23 cellular contexts compared by ENCODE assay signal in genomic region chr6:131303338-131303954, GRCh38.
"Had no signal": no experiment of that assay in that cellular context is flagged by ENCODE, and none has a peak within 500 bp of the region (broad histone marks: within the 10 kb centered on the region; RNA-seq: fewer than 3 reads in every experiment).

No MANE protein-coding gene starts in this region.

- H3K27me3 Mint-ChIP-seq: activated CD4-positive, alpha-beta memory T cell treated with anti-CD3 and anti-CD28 coated beads, Interleukin-2, amount 10 ng/mL, durations not matched to agents 7 days and 5 days; activated CD4-positive, alpha-beta T cell treated with anti-CD3 and anti-CD28 coated beads, Interleukin-2, amount 10 ng/mL, durations not matched to agents 24 days and 14 days; activated naive CD8-positive, alpha-beta T cell; natural killer cell treated with Interleukin-12 subunit alpha and Interleukin-12 subunit beta and Interleukin-15 and Interleukin-18, amount 100 ng/mL, for 72 hours; stimulated activated naive B cell treated with anti-CD40 and anti-IgM and Interleukin-4, amounts not matched to agents 10 μg/mL and 1 μg/mL and 100 μg/mL, for 72 hours had no signal

- H3K4me1 Mint-ChIP-seq: activated CD4-positive, alpha-beta memory T cell treated with anti-CD3 and anti-CD28 coated beads, Interleukin-2, amount 10 ng/mL, durations not matched to agents 7 days and 5 days; activated CD4-positive, alpha-beta T cell treated with anti-CD3 and anti-CD28 coated beads, Interleukin-2, amount 10 ng/mL, durations not matched to agents 24 days and 14 days had no signal

- H3K27ac Mint-ChIP-seq: activated CD4-positive, alpha-beta memory T cell treated with anti-CD3 and anti-CD28 coated beads, Interleukin-2, amount 10 ng/mL, durations not matched to agents 7 days and 5 days; activated CD4-positive, alpha-beta T cell treated with anti-CD3 and anti-CD28 coated beads, Interleukin-2, amount 10 ng/mL, durations not matched to agents 24 days and 14 days; activated naive CD8-positive, alpha-beta T cell; immature natural killer cell; natural killer cell treated with Interleukin-12 subunit alpha and Interleukin-12 subunit beta and Interleukin-15 and Interleukin-18, amount 100 ng/mL, for 72 hours; stimulated activated naive B cell treated with anti-CD40 and anti-IgM and Interleukin-4, amounts not matched to agents 10 μg/mL and 1 μg/mL and 100 μg/mL, for 72 hours had no signal

- H3K4me3 Mint-ChIP-seq: activated CD4-positive, alpha-beta memory T cell treated with anti-CD3 and anti-CD28 coated beads, Interleukin-2, amount 10 ng/mL, durations not matched to agents 7 days and 5 days; activated CD4-positive, alpha-beta T cell treated with anti-CD3 and anti-CD28 coated beads, Interleukin-2, amount 10 ng/mL, durations not matched to agents 24 days and 14 days; activated naive CD8-positive, alpha-beta T cell; immature natural killer cell; natural killer cell treated with Interleukin-12 subunit alpha and Interleukin-12 subunit beta and Interleukin-15 and Interleukin-18, amount 100 ng/mL, for 72 hours; stimulated activated naive B cell treated with anti-CD40 and anti-IgM and Interleukin-4, amounts not matched to agents 10 μg/mL and 1 μg/mL and 100 μg/mL, for 72 hours had no signal

- H3K36me3 ChIP-seq: adrenal gland, esophagus muscularis mucosa, gastrocnemius medialis, heart right ventricle, lower lobe of right lung, neutrophil, ovary, prostate gland, transverse colon had no signal

- H3K4me3 ChIP-seq: adrenal gland, esophagus muscularis mucosa, gastrocnemius medialis, heart right ventricle, lower lobe of right lung, ovary, prostate gland, transverse colon had no signal

- H3K27ac ChIP-seq: adrenal gland, esophagus muscularis mucosa, gastrocnemius medialis, heart right ventricle, lower lobe of right lung, neutrophil, ovary, prostate gland, transverse colon had no signal

- H3K27me3 ChIP-seq: adrenal gland, esophagus muscularis mucosa, gastrocnemius medialis, heart right ventricle, neutrophil, ovary, transverse colon had no signal

- H3K9me3 Mint-ChIP-seq: natural killer cell treated with Interleukin-12 subunit alpha and Interleukin-12 subunit beta and Interleukin-15 and Interleukin-18, amount 100 ng/mL, for 72 hours had no signal

- H3K4me1 ChIP-seq: adrenal gland, esophagus muscularis mucosa, gastrocnemius medialis, heart right ventricle, lower lobe of right lung, prostate gland, transverse colon had no signal

- DNase-seq: activated CD4-positive, alpha-beta memory T cell treated with anti-CD3 and anti-CD28 coated beads, Interleukin-2, amount 10 ng/mL, durations not matched to agents 7 days and 5 days; activated CD4-positive, alpha-beta T cell treated with anti-CD3 and anti-CD28 coated beads, Interleukin-2, amount 10 ng/mL, durations not matched to agents 24 days and 14 days; activated gamma-delta T cell; activated T-cell treated with anti-CD3 and anti-CD28 coated beads for 4 hours; adrenal gland; central memory CD4-positive, alpha-beta T cell; dermis blood vessel endothelial cell; effector CD8-positive, alpha-beta T cell; gastrocnemius medialis; heart right ventricle; immature natural killer cell; lower lobe of right lung; ovary; stimulated activated CD4-positive, alpha-beta T cell treated with anti-CD3 and anti-CD28 coated beads, Interleukin-2, amount 100 ng/mL, for 48 hours; stimulated activated CD8-positive, alpha-beta memory T cell treated with anti-CD3 and anti-CD28 coated beads, Interleukin-4, amount 100 ng/mL, for 48 hours; stimulated activated naive B cell treated with anti-CD40 and anti-IgM and Interleukin-4, amounts not matched to agents 10 μg/mL and 1 μg/mL and 100 μg/mL, for 72 hours; T1000; transverse colon had no signal

- H3K9me3 ChIP-seq: adrenal gland, esophagus muscularis mucosa, gastrocnemius medialis, heart right ventricle, lower lobe of right lung, neutrophil, ovary, prostate gland, transverse colon had no signal

- H3K36me3 Mint-ChIP-seq: immature natural killer cell; natural killer cell treated with Interleukin-12 subunit alpha and Interleukin-12 subunit beta and Interleukin-15 and Interleukin-18, amount 100 ng/mL, for 72 hours had no signal
